In the genomic region with DNA sequence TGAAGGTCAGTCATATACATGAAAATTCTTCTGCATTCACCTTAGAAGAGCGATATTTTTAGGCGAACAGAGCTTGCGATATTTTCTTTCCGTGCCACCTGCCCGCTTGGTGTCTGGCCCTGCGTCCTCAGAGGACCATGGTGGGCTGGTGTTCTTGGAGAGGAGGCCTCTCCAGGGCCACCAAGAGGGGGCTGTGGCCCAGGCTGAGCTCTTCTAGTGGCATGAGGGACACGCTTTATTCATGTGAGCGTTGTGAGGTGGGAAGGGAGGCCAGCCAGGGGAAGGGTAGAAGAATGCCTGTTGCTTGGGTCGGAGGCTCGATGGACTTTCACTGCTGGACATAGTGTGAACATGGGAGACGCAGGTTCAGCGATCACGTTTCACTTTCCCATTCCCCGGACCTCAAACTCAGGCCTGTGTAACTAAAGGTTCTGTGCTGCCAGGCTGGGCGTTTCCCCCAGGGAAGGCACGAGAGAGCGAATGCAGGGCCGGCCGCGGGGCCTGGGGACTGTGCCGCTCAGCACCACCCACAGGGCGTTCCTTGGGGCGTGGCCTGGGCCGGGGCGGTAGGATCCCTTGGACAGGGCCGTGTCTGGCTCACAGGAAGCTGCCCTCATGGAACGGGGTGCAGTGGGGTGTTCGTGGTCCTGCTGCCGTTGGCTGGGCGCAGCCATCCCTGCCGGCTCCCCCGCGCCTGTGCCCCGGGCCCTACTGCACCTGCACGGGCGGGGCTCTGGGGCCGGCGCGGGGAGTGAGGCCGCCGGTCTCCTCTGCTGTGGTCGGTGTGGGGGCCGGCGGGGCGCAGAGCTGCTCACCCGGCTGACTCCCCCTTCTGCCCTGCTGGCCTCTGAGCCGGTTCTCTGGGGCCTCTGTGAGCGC, we compare ENCODE assay signal across 8 cellular contexts. TPM values are rescaled to one million over a fixed set of nuclear protein-coding genes. Genes with fewer than 3 reads are reported as not detected.
DNase-seq lines count a peak whose midpoint lies in the region; ATAC-seq, FAIRE-seq and TF ChIP-seq lines count a peak whose summit lies in the region.

No MANE protein-coding gene starts in this region.

- peak overlapping the region; percentile 90 for H3K4me3 Mint-ChIP-seq in GM23338

- no peaks in the 10 kb centered on the region for H4K20me1 ChIP-seq in GM23338 (replicated peaks; ENCODE audit: insufficient read depth)
- no peaks in the 10 kb centered on the region for H4K20me1 ChIP-seq in SU-DHL-6 (ENCODE audit: low read depth, low read length)

- H3K79me2 ChIP-seq in GM23338 (replicated peaks; ENCODE audit: insufficient read depth) (no peaks in the 10 kb centered on the region), SU-DHL-6 (ENCODE audit: insufficient read depth, low read length) (no peaks in the 10 kb centered on the region)

- H2AFZ ChIP-seq in GM23338 (peak overlapping the region; percentile 94), SU-DHL-6 (ENCODE audit: low read depth, low read length, severe bottlenecking) (peak overlapping the region; percentile 85)

- H3K9ac ChIP-seq in SU-DHL-6 (ENCODE audit: low read length): peak overlapping the region; percentile 61

- no peaks in the 10 kb centered on the region for H3K9me3 Mint-ChIP-seq in GM23338

- H3K27me3 Mint-ChIP-seq in GM23338 (ENCODE audit: insufficient read depth, low read depth, poor library complexity): peaks cover 37% of the 10 kb centered on the region

- H3K4me1 Mint-ChIP-seq in GM23338: peaks cover 15% of the 10 kb centered on the region

- DNase-seq in EH (ENCODE audit: low read depth): peak; percentile 65
- DNase-seq in GM23338 (ENCODE audit: low spot score): peak; percentile 89
- DNase-seq in LoVo (ENCODE audit: low spot score): peak; percentile 85
- DNase-seq in activated naive CD8-positive, alpha-beta T cell treated with anti-CD3 and anti-CD28 coated beads, Interleukin-2, amount 50 U/mL, for 16 hours (ENCODE audit: low read depth, low spot score): peak; percentile 55
- peak; percentile 92 for DNase-seq in left ventricle myocardium superior
- peak; percentile 87 for DNase-seq in prostate gland (ENCODE audit: low spot score)
- peak; percentile 89 for DNase-seq in urothelium cell line (ENCODE audit: low spot score)

- H3K4me3 ChIP-seq in GM23338 (peak overlapping the region; percentile 73), SU-DHL-6 (ENCODE audit: insufficient read depth, low read length, poor library complexity, severe bottlenecking) (peak overlapping the region; percentile 58), prostate gland (peak overlapping the region; percentile 51 to 53)

- no peaks in the 10 kb centered on the region for H3K9me2 ChIP-seq in GM23338 (ENCODE audit: insufficient read depth)
- no peaks in the 10 kb centered on the region for H3K9me2 ChIP-seq in SU-DHL-6 (replicated peaks; ENCODE audit: insufficient read depth, low read length)

- ATAC-seq in GM23338: peak; percentile 96
- ATAC-seq in left ventricle myocardium superior: peak; percentile 96

- H3K4me1 ChIP-seq in GM23338 (ENCODE audit: insufficient read depth): peaks cover 8% of the 10 kb centered on the region; the same call in 1 of the 2 replicates
- peaks cover 5% of the 10 kb centered on the region for H3K4me1 ChIP-seq in prostate gland (replicated peaks)

- no peak for TF ChIP-seq CTCF in GM23338 (conservative IDR thresholded peaks at IDR 0.05; ENCODE audit: low read depth in 2 of 2)
- TF ChIP-seq CTCF in SU-DHL-6 (IDR thresholded peaks at IDR 0.05; ENCODE audit: insufficient read depth, low read length, poor library complexity, severe bottlenecking): no peak
- TF ChIP-seq CTCF in prostate gland (IDR thresholded peaks at IDR 0.05): no peak

- intact Hi-C loops in left ventricle myocardium superior (cut with micrococcal nuclease) (no loop called here), prostate gland (cut with DNase I) (loop anchor here (10.0 kb wide), 1 partner anchor 259 kb away; no protein-coding TSS in a partner anchor)

- H3K27ac Mint-ChIP-seq in GM23338: peak overlapping the region; percentile 87

- no peaks in the 10 kb centered on the region for H3K36me3 Mint-ChIP-seq in GM23338 (ENCODE audit: low read depth)

- peak; percentile 70 for TF ChIP-seq POLR2A in prostate gland (IDR thresholded peaks at IDR 0.05)

- WGBS in prostate gland: 20% methylated on average over 27 of the region's 48 CpGs

- H3K4me2 ChIP-seq in GM23338: peak overlapping the region; percentile 89
- peak overlapping the region; percentile 54 for H3K4me2 ChIP-seq in SU-DHL-6 (ENCODE audit: low read depth, low read length, poor library complexity, severe bottlenecking)

- 0 out of 2 replicates have a peak, but pooled peaks cover 5% of the 10 kb centered on the region for H3F3A ChIP-seq in GM23338 (replicated peaks; ENCODE audit: low read depth)
- 0 out of 2 replicates have a peak, but pooled peaks cover 5% of the 10 kb centered on the region for H3F3A ChIP-seq in SU-DHL-6 (ENCODE audit: insufficient read depth)

- H3K9me3 ChIP-seq in SU-DHL-6 (ENCODE audit: insufficient read depth, low read length) (no peaks in the 10 kb centered on the region), prostate gland (no peaks in the 10 kb centered on the region)

- peaks cover 23% of the 10 kb centered on the region; the same call in 1 of the 2 replicates for H3K27me3 ChIP-seq in GM23338 (ENCODE audit: insufficient read depth)
- H3K27me3 ChIP-seq in SU-DHL-6 (ENCODE audit: low read length): no peaks in the 10 kb centered on the region
- H3K27me3 ChIP-seq in prostate gland (replicated peaks; ENCODE audit: insufficient read depth): no peaks in the 10 kb centered on the region

- H3K27ac ChIP-seq in GM23338 (ENCODE audit: low read depth) (no peak overlapping the region), SU-DHL-6 (ENCODE audit: low read depth, low read length) (peak overlapping the region; percentile 54), prostate gland (peak overlapping the region; percentile 82 to 85)

- FAIRE-seq in urothelium cell line (lab: Jason Lieb, UNC): peak; percentile 53

- H3K36me3 ChIP-seq in GM23338 (ENCODE audit: insufficient read depth) (no peaks in the 10 kb centered on the region), SU-DHL-6 (ENCODE audit: low read length) (no peaks in the 10 kb centered on the region), prostate gland (no peaks in the 10 kb centered on the region)

TF ChIP-seq in GM23338, 12 proteins besides CTCF, POLR2A, EP300 and RAD21:
- TF ChIP-seq POLR2AphosphoS5 (IDR thresholded peaks at IDR 0.05; ENCODE audit: low read depth): peak; percentile 86
- TF ChIP-seq ETS1 (IDR thresholded peaks at IDR 0.05): no peak

RNA-seq across cellular contexts. Expression of gene CLPTM1L, which starts 40.7 kb away (rescaled TPM):
- total RNA-seq in GM23338 (2014; rRNA removed; shearing (Covaris generic)): 110 and 142 TPM in 2 replicates
- 39.9 and 41.7 TPM in 2 replicates for polyA plus RNA-seq in GM23338 (2016; fragmentation: Nextera tagmentation; extraction: Ambion mirVana)
- total RNA-seq in left ventricle myocardium superior (31.5 TPM), prostate gland (100 to 1,000 TPM; 105 to 135 TPM)

RNA-seq across cellular contexts. Expression of gene SLC6A3, which starts 59.6 kb away (rescaled TPM):
- 0.85 and 1.0 TPM in 2 replicates for total RNA-seq in GM23338 (2014; rRNA removed; shearing (Covaris generic))
- 0.31 and 0.76 TPM in 2 replicates for polyA plus RNA-seq in GM23338 (2016; fragmentation: Nextera tagmentation; extraction: Ambion mirVana)
- total RNA-seq in left ventricle myocardium superior (not detected), prostate gland (1 to 10 TPM in 1 of 2 donors, not detected in 1; 4.6 TPM)
